ENCODE assay signal across 7 cellular contexts in the genomic region with DNA sequence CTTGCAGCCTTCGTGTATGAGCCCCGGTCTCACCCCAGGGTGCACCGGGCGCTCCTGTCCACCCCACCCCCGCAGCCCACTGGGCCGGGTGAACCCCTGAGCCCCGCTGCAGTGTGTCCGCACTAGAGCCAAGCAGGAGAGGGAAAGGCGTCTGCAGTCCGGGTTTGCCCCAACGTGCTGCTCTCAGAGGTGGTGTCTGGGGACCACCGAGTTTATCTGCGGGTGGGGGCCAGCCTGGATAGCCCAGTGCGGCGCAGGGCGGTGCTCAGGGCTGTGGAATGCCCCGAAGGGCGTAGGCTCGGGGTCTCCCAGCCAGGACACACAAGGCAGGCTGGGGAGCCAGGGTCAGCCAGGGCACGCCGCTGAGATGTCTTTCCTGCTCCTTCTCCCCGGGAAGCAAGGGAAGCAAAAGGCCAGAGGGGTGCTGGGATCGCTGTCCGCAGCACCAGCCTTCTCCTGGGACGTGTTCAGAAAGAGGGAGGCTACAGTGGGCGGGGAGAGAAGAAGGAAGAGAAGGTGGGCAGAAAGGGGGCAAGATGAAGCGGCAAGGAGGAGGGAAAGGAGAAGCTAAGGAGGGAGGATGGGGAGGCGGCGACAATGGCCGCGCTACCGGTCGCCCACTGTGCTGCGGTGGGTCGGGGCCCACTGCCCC. TPM values are rescaled to one million over a fixed set of nuclear protein-coding genes. Genes with fewer than 3 reads are reported as not detected.
DNase-seq lines count a peak whose midpoint lies in the region; ATAC-seq and TF ChIP-seq lines count a peak whose summit lies in the region.

No MANE protein-coding gene starts in this region.

- H3K27ac Mint-ChIP-seq in GM23338: no peak overlapping the region
- H3K27ac Mint-ChIP-seq in activated T-helper 17 cell treated with anti-CD3 and anti-CD28 coated beads, Interleukin-2, amount 50 U/mL, for 72 hours: peak overlapping the region; percentile 34

- peak overlapping the region; percentile 93 for H3K4me2 ChIP-seq in GM23338

- no peaks in the 10 kb centered on the region for H3K79me2 ChIP-seq in GM23338 (replicated peaks; ENCODE audit: insufficient read depth)

- intact Hi-C loops in gastrocnemius medialis (cut with DNase I; ENCODE audit: low total_unique reads): loop anchor here (2.0 kb wide), 1 partner anchor 15 kb away; no protein-coding TSS in a partner anchor

- H3K36me3 Mint-ChIP-seq in GM23338 (ENCODE audit: low read depth): no peaks in the 10 kb centered on the region
- H3K36me3 Mint-ChIP-seq in activated T-helper 17 cell treated with anti-CD3 and anti-CD28 coated beads, Interleukin-2, amount 50 U/mL, for 72 hours (ENCODE audit: low read depth): no peaks in the 10 kb centered on the region

- H3K4me3 ChIP-seq in GM23338: peak overlapping the region; percentile 87
- peak overlapping the region; percentile 51 to 64 for H3K4me3 ChIP-seq in right atrium auricular region
- H3K4me3 ChIP-seq in gastrocnemius medialis: peak overlapping the region; percentile 45 to 77 (median 54)

- peaks cover 14% of the 10 kb centered on the region for H3K27me3 Mint-ChIP-seq in GM23338 (ENCODE audit: insufficient read depth, low read depth, poor library complexity)
- no peaks in the 10 kb centered on the region for H3K27me3 Mint-ChIP-seq in activated T-helper 17 cell treated with anti-CD3 and anti-CD28 coated beads, Interleukin-2, amount 50 U/mL, for 72 hours

- ATAC-seq in GM23338: peak; percentile 57
- peak; percentile 13 for ATAC-seq in activated T-helper 17 cell treated with anti-CD3 and anti-CD28 coated beads, Interleukin-2, amount 50 U/mL, for 72 hours (replicated peaks)
- peak in 1 of 2 donors; percentile 14 for ATAC-seq in gastrocnemius medialis
- ATAC-seq in HG03520 (IDR thresholded peaks at IDR 0.05; ENCODE audit: unreplicated experiment): no peak

- no peaks in the 10 kb centered on the region; the same call in 1 of the 2 replicates for H4K20me1 ChIP-seq in GM23338 (replicated peaks; ENCODE audit: insufficient read depth)

- H3K9me3 ChIP-seq in right atrium auricular region (no peaks in the 10 kb centered on the region), gastrocnemius medialis (no peaks in the 10 kb centered on the region)

- H3F3A ChIP-seq in GM23338 (replicated peaks; ENCODE audit: low read depth): no peaks in the 10 kb centered on the region

- DNase-seq in GM23338 (ENCODE audit: low spot score): peak; percentile 62
- DNase-seq in right atrium auricular region (ENCODE audit: low spot score): no peak
- no peak for DNase-seq in gastrocnemius medialis
- no peak for DNase-seq in NCI-H1048 (lab: John Stamatoyannopoulos, UW)
- no peak for DNase-seq in activated CD8-positive, alpha-beta memory T cell treated with anti-CD3 and anti-CD28 coated beads, Interleukin-2, amount 50 U/mL, for 4 hours

- H3K4me1 ChIP-seq in GM23338 (ENCODE audit: insufficient read depth): peaks cover 12% of the 10 kb centered on the region
- H3K4me1 ChIP-seq in right atrium auricular region: peaks cover 0 to 52% of the 10 kb centered on the region in 2 donors
- peaks cover 0 to 13% of the 10 kb centered on the region in 2 donors for H3K4me1 ChIP-seq in gastrocnemius medialis

- H3K27me3 ChIP-seq in GM23338 (ENCODE audit: insufficient read depth) (peaks cover 26% of the 10 kb centered on the region), right atrium auricular region (no peaks in the 10 kb centered on the region), gastrocnemius medialis (no peaks in the 10 kb centered on the region)

- in situ Hi-C loops in gastrocnemius medialis (cut with MboI; ENCODE audit: low sequenced_read_pairs in 4 of 4): loop anchor here in 1 of 4 donors (25.0 kb wide), 1 partner anchor 195 kb away; the partner anchor contains the start of gene ATP1A1

- peaks cover 17% of the 10 kb centered on the region for H3K4me1 Mint-ChIP-seq in GM23338
- no peaks in the 10 kb centered on the region for H3K4me1 Mint-ChIP-seq in activated T-helper 17 cell treated with anti-CD3 and anti-CD28 coated beads, Interleukin-2, amount 50 U/mL, for 72 hours

- H2AFZ ChIP-seq in GM23338: peak overlapping the region; percentile 100

- TF ChIP-seq CTCF in GM23338 (conservative IDR thresholded peaks at IDR 0.05; ENCODE audit: low read depth in 2 of 2) (no peak), right atrium auricular region (IDR thresholded peaks at IDR 0.05) (no peak), gastrocnemius medialis (IDR thresholded peaks at IDR 0.05 in 4 of 5, conservative IDR thresholded peaks at IDR 0.05 in 1 of 5) (no peak)

- H3K9me2 ChIP-seq in GM23338 (ENCODE audit: insufficient read depth): no peaks in the 10 kb centered on the region; the same call in 1 of the 2 replicates

- peak overlapping the region; percentile 82 for H3K4me3 Mint-ChIP-seq in GM23338
- peak overlapping the region; percentile 76 for H3K4me3 Mint-ChIP-seq in activated T-helper 17 cell treated with anti-CD3 and anti-CD28 coated beads, Interleukin-2, amount 50 U/mL, for 72 hours

- no peaks in the 10 kb centered on the region for H3K36me3 ChIP-seq in GM23338 (ENCODE audit: insufficient read depth)
- no peaks in the 10 kb centered on the region for H3K36me3 ChIP-seq in right atrium auricular region
- no peaks in the 10 kb centered on the region for H3K36me3 ChIP-seq in gastrocnemius medialis

- H3K27ac ChIP-seq in GM23338 (ENCODE audit: low read depth): no peak overlapping the region
- H3K27ac ChIP-seq in right atrium auricular region: peak overlapping the region; percentile 67 to 80
- peak overlapping the region; percentile 34 to 65 (median 49) for H3K27ac ChIP-seq in gastrocnemius medialis

- no peak for TF ChIP-seq POLR2A in gastrocnemius medialis (IDR thresholded peaks at IDR 0.05)

- no peaks in the 10 kb centered on the region for H3K9me3 Mint-ChIP-seq in GM23338
- H3K9me3 Mint-ChIP-seq in activated T-helper 17 cell treated with anti-CD3 and anti-CD28 coated beads, Interleukin-2, amount 50 U/mL, for 72 hours: no peaks in the 10 kb centered on the region

TF ChIP-seq in GM23338, 12 proteins besides CTCF, POLR2A, EP300 and RAD21 (continues in another document):
- TF ChIP-seq REST (IDR thresholded peaks at IDR 0.05; ENCODE audit: unreplicated experiment) (no peak), CREB1 (CRISPR knock-in tag; IDR thresholded peaks at IDR 0.05; ENCODE audit: low read depth) (no peak), STAT1 (IDR thresholded peaks at IDR 0.05; ENCODE audit: unreplicated experiment) (no peak), ZNF114 (CRISPR knock-in tag; IDR thresholded peaks at IDR 0.05) (no peak), JUNB (IDR thresholded peaks at IDR 0.05; ENCODE audit: unreplicated experiment) (no peak), EZH2 (IDR thresholded peaks at IDR 0.05; ENCODE audit: low read depth, unreplicated experiment) (no peak), POLR2AphosphoS5 (IDR thresholded peaks at IDR 0.05; ENCODE audit: low read depth) (no peak), EZH2phosphoT487 (IDR thresholded peaks at IDR 0.05; ENCODE audit: unreplicated experiment) (no peak), NANOG (IDR thresholded peaks at IDR 0.05; ENCODE audit: borderline replicate concordance) (no peak)
- TF ChIP-seq, protein P1, sequence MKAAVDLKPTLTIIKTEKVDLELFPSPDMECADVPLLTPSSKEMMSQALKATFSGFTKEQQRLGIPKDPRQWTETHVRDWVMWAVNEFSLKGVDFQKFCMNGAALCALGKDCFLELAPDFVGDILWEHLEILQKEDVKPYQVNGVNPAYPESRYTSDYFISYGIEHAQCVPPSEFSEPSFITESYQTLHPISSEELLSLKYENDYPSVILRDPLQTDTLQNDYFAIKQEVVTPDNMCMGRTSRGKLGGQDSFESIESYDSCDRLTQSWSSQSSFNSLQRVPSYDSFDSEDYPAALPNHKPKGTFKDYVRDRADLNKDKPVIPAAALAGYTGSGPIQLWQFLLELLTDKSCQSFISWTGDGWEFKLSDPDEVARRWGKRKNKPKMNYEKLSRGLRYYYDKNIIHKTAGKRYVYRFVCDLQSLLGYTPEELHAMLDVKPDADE (IDR thresholded peaks at IDR 0.05): no peak

RNA-seq across cellular contexts. Expression of gene MAB21L3, which starts 56.6 kb away (rescaled TPM):
- total RNA-seq in GM23338 (2014; rRNA removed; shearing (Covaris generic)): not detected in 2 replicates
- not detected in 2 replicates for polyA plus RNA-seq in GM23338 (2016; fragmentation: Nextera tagmentation; extraction: Ambion mirVana)
- total RNA-seq in activated T-helper 17 cell treated with anti-CD3 and anti-CD28 coated beads, Interleukin-2, amount 50 U/mL, for 72 hours: not detected
- total RNA-seq in right atrium auricular region (not detected), gastrocnemius medialis (1 to 10 TPM in 1 of 4 donors, under 1 TPM in 2, not detected in 1; 0.07 to 2.0 (median 0.16) TPM)
